In genomic region chr1:55926906-55927471, GRCh38 we compare ENCODE assay signal across 32 cellular contexts.
"Had no signal": no experiment of that assay in that cellular context is flagged by ENCODE, and none has a peak within 500 bp of the region (broad histone marks: within the 10 kb centered on the region; RNA-seq: fewer than 3 reads in every experiment).

No MANE protein-coding gene starts in this region.

- H3K27me3 ChIP-seq: adrenal gland, ascending aorta, colonic mucosa, gastroesophageal sphincter, hepatocyte, pancreas, stomach, thyroid gland, upper lobe of right lung had no signal

- H3K4me3 Mint-ChIP-seq: activated CD4-positive, alpha-beta T cell treated with anti-CD3 and anti-CD28 coated beads for 36 hours; activated CD8-positive, alpha-beta memory T cell treated with anti-CD3 and anti-CD28 coated beads, Interleukin-2, amount 10 ng/mL, durations not matched to agents 7 days and 5 days; activated CD8-positive, alpha-beta T cell treated with anti-CD3 and anti-CD28 coated beads, Interleukin-2, amount 10 ng/mL, durations not matched to agents 7 days and 5 days; activated T-cell treated with anti-CD3 and anti-CD28 coated beads, Interleukin-2, amount 50 U/mL, for 72 hours; mesothelial cell of epicardium; naive B cell; nephron progenitor cell; stimulated activated naive B cell treated with anti-CD40 and anti-IgM and Interleukin-4, amounts not matched to agents 10 μg/mL and 1 μg/mL and 100 μg/mL, for 72 hours; T-cell had no signal

- H3K27ac Mint-ChIP-seq: activated CD4-positive, alpha-beta T cell treated with anti-CD3 and anti-CD28 coated beads for 36 hours; activated CD8-positive, alpha-beta memory T cell treated with anti-CD3 and anti-CD28 coated beads, Interleukin-2, amount 10 ng/mL, durations not matched to agents 7 days and 5 days; activated CD8-positive, alpha-beta T cell treated with anti-CD3 and anti-CD28 coated beads, Interleukin-2, amount 10 ng/mL, durations not matched to agents 7 days and 5 days; activated naive CD4-positive, alpha-beta T cell treated with anti-CD3 and anti-CD28 coated beads, Interleukin-2, amount 50 U/mL, for 72 hours; activated T-cell treated with anti-CD3 and anti-CD28 coated beads, Interleukin-2, amount 50 U/mL, for 72 hours; mesothelial cell of epicardium; naive B cell; nephron progenitor cell; stimulated activated naive B cell treated with anti-CD40 and anti-IgM and Interleukin-4, amounts not matched to agents 10 μg/mL and 1 μg/mL and 100 μg/mL, for 72 hours; T-cell had no signal

- H3K27ac ChIP-seq: adrenal gland, ascending aorta, colonic mucosa, gastroesophageal sphincter, hepatocyte, left ventricle myocardium inferior, pancreas, prostate gland, stomach, thyroid gland, upper lobe of right lung had no signal

- H3K4me3 ChIP-seq: adrenal gland, ascending aorta, colonic mucosa, gastroesophageal sphincter, hepatocyte, left ventricle myocardium inferior, pancreas, prostate gland, stomach, thyroid gland, upper lobe of right lung had no signal

- H3K36me3 ChIP-seq: adrenal gland, ascending aorta, colonic mucosa, gastroesophageal sphincter, left ventricle myocardium inferior, pancreas, prostate gland, stomach, thyroid gland, upper lobe of right lung had no signal

- H3K9me3 ChIP-seq: adrenal gland, ascending aorta, colonic mucosa, gastroesophageal sphincter, left ventricle myocardium inferior, pancreas, prostate gland, stomach, thyroid gland, upper lobe of right lung had no signal

- H2AFZ ChIP-seq: hepatocyte had no signal

- H3K79me2 ChIP-seq: hepatocyte had no signal

- H3K4me2 ChIP-seq: hepatocyte had no signal

- FAIRE-seq: pancreas, small intestine had no signal

- ATAC-seq: activated CD4-positive, alpha-beta T cell treated with anti-CD3 and anti-CD28 coated beads for 36 hours; activated CD8-positive, alpha-beta memory T cell treated with anti-CD3 and anti-CD28 coated beads, Interleukin-2, amount 10 ng/mL, durations not matched to agents 7 days and 5 days; activated CD8-positive, alpha-beta T cell treated with anti-CD3 and anti-CD28 coated beads, Interleukin-2, amount 10 ng/mL, durations not matched to agents 7 days and 5 days; activated naive CD4-positive, alpha-beta T cell treated with anti-CD3 and anti-CD28 coated beads, Interleukin-2, amount 50 U/mL, for 72 hours; activated T-cell treated with anti-CD3 and anti-CD28 coated beads, Interleukin-2, amount 50 U/mL, for 72 hours; gastroesophageal sphincter; pancreas; sciatic nerve; stimulated activated naive B cell treated with anti-CD40 and anti-IgM and Interleukin-4, amounts not matched to agents 10 μg/mL and 1 μg/mL and 100 μg/mL, for 72 hours; T-cell; upper lobe of right lung had no signal

- H3K9me3 Mint-ChIP-seq: activated naive CD4-positive, alpha-beta T cell treated with anti-CD3 and anti-CD28 coated beads, Interleukin-2, amount 50 U/mL, for 72 hours; nephron progenitor cell; stimulated activated naive B cell treated with anti-CD40 and anti-IgM and Interleukin-4, amounts not matched to agents 10 μg/mL and 1 μg/mL and 100 μg/mL, for 72 hours had no signal

- H3K36me3 Mint-ChIP-seq: activated CD8-positive, alpha-beta memory T cell treated with anti-CD3 and anti-CD28 coated beads, Interleukin-2, amount 10 ng/mL, durations not matched to agents 7 days and 5 days; activated naive CD4-positive, alpha-beta T cell treated with anti-CD3 and anti-CD28 coated beads, Interleukin-2, amount 50 U/mL, for 72 hours; mesothelial cell of epicardium; naive B cell; stimulated activated naive B cell treated with anti-CD40 and anti-IgM and Interleukin-4, amounts not matched to agents 10 μg/mL and 1 μg/mL and 100 μg/mL, for 72 hours; T-cell had no signal

- H3K27me3 Mint-ChIP-seq: activated CD8-positive, alpha-beta memory T cell treated with anti-CD3 and anti-CD28 coated beads, Interleukin-2, amount 10 ng/mL, durations not matched to agents 7 days and 5 days had no signal

- H3K4me1 Mint-ChIP-seq: activated CD4-positive, alpha-beta T cell treated with anti-CD3 and anti-CD28 coated beads for 36 hours; activated CD8-positive, alpha-beta memory T cell treated with anti-CD3 and anti-CD28 coated beads, Interleukin-2, amount 10 ng/mL, durations not matched to agents 7 days and 5 days; naive B cell; nephron progenitor cell; stimulated activated naive B cell treated with anti-CD40 and anti-IgM and Interleukin-4, amounts not matched to agents 10 μg/mL and 1 μg/mL and 100 μg/mL, for 72 hours; T-cell had no signal

- DNase-seq: activated CD4-positive, alpha-beta T cell treated with anti-CD3 and anti-CD28 coated beads for 36 hours; activated CD4-positive, CD25-positive, alpha-beta regulatory T cell; activated CD8-positive, alpha-beta memory T cell treated with anti-CD3 and anti-CD28 coated beads, Interleukin-2, amount 10 ng/mL, durations not matched to agents 7 days and 5 days; activated CD8-positive, alpha-beta T cell treated with anti-CD3 and anti-CD28 coated beads, Interleukin-2, amount 10 ng/mL, durations not matched to agents 7 days and 5 days; activated naive CD4-positive, alpha-beta T cell; activated T-cell treated with anti-CD3 and anti-CD28 coated beads, Interleukin-2, amount 50 U/mL, for 72 hours; adrenal gland; colonic mucosa; effector CD8-positive, alpha-beta T cell; islet precursor cell; left ventricle myocardium inferior; naive B cell; nephron progenitor cell; nucleus accumbens; retina; small intestine; stimulated activated CD4-positive, alpha-beta T cell treated with anti-CD3 and anti-CD28 coated beads, Interleukin-1b, Interleukin-23, amount 100 ng/mL, for 48 hours; stimulated activated CD4-positive, alpha-beta T cell treated with anti-CD3 and anti-CD28 coated beads, Interleukin-4, amount 100 ng/mL, for 4 hours; stimulated activated CD8-positive, alpha-beta memory T cell treated with anti-CD3 and anti-CD28 coated beads, Interleukin-4, amount 100 ng/mL, for 48 hours; stimulated activated naive B cell treated with anti-CD40 and anti-IgM and Interleukin-4, amounts not matched to agents 10 μg/mL and 1 μg/mL and 100 μg/mL, for 72 hours; stomach; T-cell; thyroid gland; upper lobe of right lung had no signal

- H3K4me1 ChIP-seq: adrenal gland, ascending aorta, colonic mucosa, pancreas, prostate gland, stomach, upper lobe of right lung had no signal
